Comparison of ENCODE assay signal across 13 cellular contexts in genomic region chr12:64034901-64035576, GRCh38.
"Had no signal": no experiment of that assay in that cellular context is flagged by ENCODE, and none has a peak within 500 bp of the region (broad histone marks: within the 10 kb centered on the region; RNA-seq: fewer than 3 reads in every experiment).

No MANE protein-coding gene starts in this region.

- DNase-seq: activated CD4-positive, alpha-beta T cell treated with anti-CD3 and anti-CD28 coated beads for 48 hours; activated CD8-positive, alpha-beta memory T cell treated with anti-CD3 and anti-CD28 coated beads for 24 hours; dorsolateral prefrontal cortex; esophagus squamous epithelium; foreskin keratinocyte; head of caudate nucleus; left cardiac atrium; lower lobe of right lung; naive B cell had no signal

- H3K27me3 Mint-ChIP-seq: activated naive CD4-positive, alpha-beta T cell treated with anti-CD3 and anti-CD28 coated beads, Interleukin-2, amount 50 U/mL, for 24 hours; naive B cell had no signal

- H3K36me3 Mint-ChIP-seq: activated naive CD4-positive, alpha-beta T cell treated with anti-CD3 and anti-CD28 coated beads, Interleukin-2, amount 50 U/mL, for 24 hours; naive B cell; stimulated activated effector memory CD8-positive, alpha-beta T cell treated with anti-CD3 and anti-CD28 coated beads, Interleukin-12 subunit alpha, Interleukin-12 subunit beta, amount 100 ng/mL, for 72 hours had no signal

- H3K27ac Mint-ChIP-seq: activated naive CD4-positive, alpha-beta T cell treated with anti-CD3 and anti-CD28 coated beads, Interleukin-2, amount 50 U/mL, for 24 hours; activated T-helper 17 cell treated with anti-CD3 and anti-CD28 coated beads, Interleukin-2, amount 50 U/mL, for 72 hours; naive B cell; stimulated activated effector memory CD8-positive, alpha-beta T cell treated with anti-CD3 and anti-CD28 coated beads, Interleukin-12 subunit alpha, Interleukin-12 subunit beta, amount 100 ng/mL, for 72 hours; WTC11 had no signal

- H3K4me1 Mint-ChIP-seq: activated naive CD4-positive, alpha-beta T cell treated with anti-CD3 and anti-CD28 coated beads, Interleukin-2, amount 50 U/mL, for 24 hours; activated T-helper 17 cell treated with anti-CD3 and anti-CD28 coated beads, Interleukin-2, amount 50 U/mL, for 72 hours; naive B cell; stimulated activated effector memory CD8-positive, alpha-beta T cell treated with anti-CD3 and anti-CD28 coated beads, Interleukin-12 subunit alpha, Interleukin-12 subunit beta, amount 100 ng/mL, for 72 hours had no signal

- H3K4me3 Mint-ChIP-seq: activated naive CD4-positive, alpha-beta T cell treated with anti-CD3 and anti-CD28 coated beads, Interleukin-2, amount 50 U/mL, for 24 hours; activated T-helper 17 cell treated with anti-CD3 and anti-CD28 coated beads, Interleukin-2, amount 50 U/mL, for 72 hours; naive B cell; stimulated activated effector memory CD8-positive, alpha-beta T cell treated with anti-CD3 and anti-CD28 coated beads, Interleukin-12 subunit alpha, Interleukin-12 subunit beta, amount 100 ng/mL, for 72 hours; WTC11 had no signal

- H3K9me3 Mint-ChIP-seq: activated naive CD4-positive, alpha-beta T cell treated with anti-CD3 and anti-CD28 coated beads, Interleukin-2, amount 50 U/mL, for 24 hours; activated T-helper 17 cell treated with anti-CD3 and anti-CD28 coated beads, Interleukin-2, amount 50 U/mL, for 72 hours; stimulated activated effector memory CD8-positive, alpha-beta T cell treated with anti-CD3 and anti-CD28 coated beads, Interleukin-12 subunit alpha, Interleukin-12 subunit beta, amount 100 ng/mL, for 72 hours had no signal

- ATAC-seq: activated T-helper 17 cell treated with anti-CD3 and anti-CD28 coated beads, Interleukin-2, amount 50 U/mL, for 72 hours; foreskin keratinocyte; left cardiac atrium; lower lobe of right lung; stimulated activated effector memory CD8-positive, alpha-beta T cell treated with anti-CD3 and anti-CD28 coated beads, Interleukin-12 subunit alpha, Interleukin-12 subunit beta, amount 100 ng/mL, for 72 hours; WTC11 had no signal
